Comparison of ENCODE assay signal across 15 cellular contexts in the genomic region with DNA sequence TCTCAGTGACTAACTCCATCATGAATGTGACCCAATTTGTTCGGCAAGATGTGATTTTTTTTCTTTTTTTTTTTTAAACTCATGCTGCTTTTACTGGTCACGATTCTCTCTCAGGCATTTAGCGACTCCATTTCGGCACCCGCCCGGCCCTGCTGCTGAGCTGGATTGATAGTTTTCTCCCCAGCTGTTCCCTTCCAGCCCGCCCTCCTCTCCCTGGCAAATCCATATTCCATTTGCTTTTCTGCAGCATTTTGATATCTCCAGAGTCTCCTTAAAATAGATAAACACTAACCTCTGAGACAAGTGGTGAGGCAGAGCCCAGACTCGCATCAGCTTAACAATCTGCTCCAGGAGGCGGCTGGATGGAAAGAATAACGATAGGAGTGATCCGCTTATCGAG. TPM values are rescaled to one million over a fixed set of nuclear protein-coding genes. Genes with fewer than 3 reads are reported as not detected.
DNase-seq lines count a peak whose midpoint lies in the region; TF ChIP-seq lines count a peak whose summit lies in the region.
"Had no signal": no experiment of that assay in that cellular context is flagged by ENCODE, and none has a peak within 500 bp of the region (broad histone marks: within the 10 kb centered on the region; RNA-seq: fewer than 3 reads in every experiment).

No MANE protein-coding gene starts in this region.

- no peaks in the 10 kb centered on the region for H3K27me3 Mint-ChIP-seq in dendritic cell treated with granulocyte-macrophage colony-stimulating factor and Interleukin-4, amounts not matched to agents 40 ng/mL and 50 ng/mL, for 4 days
- H3K27me3 Mint-ChIP-seq in mesothelial cell of epicardium (ENCODE audit: low read depth) (no peaks in the 10 kb centered on the region), Calu3 (ENCODE audit: unreplicated experiment) (no peaks in the 10 kb centered on the region)
- H3K27me3 Mint-ChIP-seq: activated naive CD8-positive, alpha-beta T cell had no signal

- peaks cover 65% of the 10 kb centered on the region for H3K4me1 Mint-ChIP-seq in dendritic cell treated with granulocyte-macrophage colony-stimulating factor and Interleukin-4, amounts not matched to agents 40 ng/mL and 50 ng/mL, for 4 days (ENCODE audit: low read depth)
- H3K4me1 Mint-ChIP-seq in mesothelial cell of epicardium (peaks cover 25% of the 10 kb centered on the region), Calu3 (ENCODE audit: low read depth, unreplicated experiment) (no peaks in the 10 kb centered on the region)

- H3K27ac ChIP-seq in Karpas-422 (ENCODE audit: low read length) = peak overlapping the region; percentile 49; the same call in 1 of the 2 replicates
- peak overlapping the region; percentile 37 for H3K27ac ChIP-seq in vagina
- H3K27ac ChIP-seq: HL-60, parathyroid adenoma, thyroid gland had no signal

- H3K4me3 ChIP-seq in Karpas-422 (ENCODE audit: low read length) (no peak overlapping the region), vagina (no peak overlapping the region)
- H3K4me3 ChIP-seq: spleen, thyroid gland had no signal

- intact Hi-C loops in dendritic cell treated with granulocyte-macrophage colony-stimulating factor and Interleukin-4, amounts not matched to agents 40 ng/mL and 50 ng/mL, for 4 days (cut with micrococcal nuclease) = no loop called here
- intact Hi-C loops in vagina (cut with DNase I) = no loop called here
- intact Hi-C loops in Calu3 (cut with micrococcal nuclease; ENCODE audit: unreplicated experiment) = no loop called here

- no peak overlapping the region for H2AFZ ChIP-seq in Karpas-422 (ENCODE audit: low read length)

- H3K9me3 ChIP-seq in Karpas-422 (ENCODE audit: low read length) (no peaks in the 10 kb centered on the region), vagina (no peaks in the 10 kb centered on the region)
- H3K9me3 ChIP-seq: spleen, thyroid gland had no signal

- H3K9me2 ChIP-seq in Karpas-422 (replicated peaks; ENCODE audit: insufficient read depth, low read length) = no peaks in the 10 kb centered on the region

- no peaks in the 10 kb centered on the region for H3K27me3 ChIP-seq in Karpas-422 (ENCODE audit: low read length)
- no peaks in the 10 kb centered on the region for H3K27me3 ChIP-seq in vagina
- H3K27me3 ChIP-seq: spleen, thyroid gland had no signal

- H3K9ac ChIP-seq in Karpas-422 (ENCODE audit: low read length) = no peak overlapping the region
- H3K9ac ChIP-seq: parathyroid adenoma had no signal

- no peaks in the 10 kb centered on the region for H3K36me3 Mint-ChIP-seq in dendritic cell treated with granulocyte-macrophage colony-stimulating factor and Interleukin-4, amounts not matched to agents 40 ng/mL and 50 ng/mL, for 4 days (ENCODE audit: low read depth)
- H3K36me3 Mint-ChIP-seq in mesothelial cell of epicardium (no peaks in the 10 kb centered on the region), Calu3 (ENCODE audit: insufficient read depth, unreplicated experiment) (no peaks in the 10 kb centered on the region)

- no peaks in the 10 kb centered on the region for H3K79me2 ChIP-seq in Karpas-422 (ENCODE audit: low read length)
- H3K79me2 ChIP-seq: parathyroid adenoma had no signal

- H3K36me3 ChIP-seq in Karpas-422 (ENCODE audit: insufficient read depth, low read length) = peaks cover 78% of the 10 kb centered on the region
- H3K36me3 ChIP-seq in vagina = no peaks in the 10 kb centered on the region
- H3K36me3 ChIP-seq: thyroid gland had no signal

- H4K20me1 ChIP-seq in Karpas-422 (ENCODE audit: insufficient read depth, low read depth, low read length) = no peaks in the 10 kb centered on the region

- H3K27ac Mint-ChIP-seq in dendritic cell treated with granulocyte-macrophage colony-stimulating factor and Interleukin-4, amounts not matched to agents 40 ng/mL and 50 ng/mL, for 4 days = peak overlapping the region; percentile 21
- peak overlapping the region; percentile 32 for H3K27ac Mint-ChIP-seq in mesothelial cell of epicardium
- no peak overlapping the region for H3K27ac Mint-ChIP-seq in Calu3 (ENCODE audit: unreplicated experiment)
- H3K27ac Mint-ChIP-seq: activated naive CD8-positive, alpha-beta T cell had no signal

- H3K4me3 Mint-ChIP-seq in dendritic cell treated with granulocyte-macrophage colony-stimulating factor and Interleukin-4, amounts not matched to agents 40 ng/mL and 50 ng/mL, for 4 days = no peak overlapping the region
- H3K4me3 Mint-ChIP-seq in mesothelial cell of epicardium (no peak overlapping the region), Calu3 (ENCODE audit: low read depth, unreplicated experiment) (no peak overlapping the region)
- H3K4me3 Mint-ChIP-seq: activated naive CD8-positive, alpha-beta T cell had no signal

- H3K9me3 Mint-ChIP-seq in dendritic cell treated with granulocyte-macrophage colony-stimulating factor and Interleukin-4, amounts not matched to agents 40 ng/mL and 50 ng/mL, for 4 days = no peaks in the 10 kb centered on the region
- no peaks in the 10 kb centered on the region for H3K9me3 Mint-ChIP-seq in mesothelial cell of epicardium
- no peaks in the 10 kb centered on the region for H3K9me3 Mint-ChIP-seq in Calu3 (ENCODE audit: low read depth, unreplicated experiment)

- H3K4me1 ChIP-seq in Karpas-422 (ENCODE audit: low read length) = peaks cover 16% of the 10 kb centered on the region; the same call in 1 of the 2 replicates
- peaks cover 6% of the 10 kb centered on the region for H3K4me1 ChIP-seq in vagina
- H3K4me1 ChIP-seq: parathyroid adenoma had no signal

- H3K4me2 ChIP-seq in Karpas-422 (ENCODE audit: low read depth, low read length, poor library complexity, severe bottlenecking) = no peak overlapping the region

- no peak for DNase-seq in Karpas-422
- DNase-seq in mesothelial cell of epicardium (ENCODE audit: low spot score in 2 of 2, unreplicated experiment in 2 of 2) = no peak
- no peak for DNase-seq in vagina (ENCODE audit: extremely low spot score in 2 of 2)
- no peak for DNase-seq in Calu3
- DNase-seq in KBM-7 = no peak
- DNase-seq in NCI-H69 (lab: John Stamatoyannopoulos, UW) = no peak
- DNase-seq: left cardiac atrium, NCI-H1105 treated with DMSO at 0.1 percent for 48 hours, spleen, thyroid gland had no signal

- CTCF ChIA-PET in Calu3 (lab: Charles Lee) = no interaction called here

- no peak for TF ChIP-seq POLR2A in vagina (IDR thresholded peaks at IDR 0.05)

- in situ Hi-C loops in KBM-7 (cut with MboI; ENCODE audit: low pct_unique_long_range_greater_than_20kb, low sequenced_read_pairs) = no loop called here

- BruUV-seq in Calu3 (replicated peaks; lab: Mats Ljungman, UMichigan) = no TSS peak

- TF ChIP-seq CTCF in mesothelial cell of epicardium (IDR thresholded peaks at IDR 0.05; ENCODE audit: unreplicated experiment) = no peak
- no peak for TF ChIP-seq CTCF in vagina (IDR thresholded peaks at IDR 0.05)
- TF ChIP-seq CTCF in Calu3 (IDR thresholded peaks at IDR 0.05; ENCODE audit: unreplicated experiment) = no peak

RNA-seq across cellular contexts. Expression of gene KATNAL1, which starts 55.5 kb away (rescaled TPM):
- 13.4 and 35.6 TPM in 2 replicates for total RNA-seq in Karpas-422 (2014; rRNA removed; shearing (Covaris generic); ENCODE audit: low replicate concordance)
- total RNA-seq in mesothelial cell of epicardium = 26.0 to 30.5 TPM (median 26.8 TPM) in 3 replicates
- total RNA-seq in vagina = 20.6 TPM
- 4.3 and 5.1 TPM in 2 replicates for total RNA-seq in Calu3 (2022)

RNA-seq across cellular contexts. Expression of gene UBE2L5, which starts 59.4 kb away (rescaled TPM):
- not detected in 2 replicates for total RNA-seq in Karpas-422 (2014; rRNA removed; shearing (Covaris generic); ENCODE audit: low replicate concordance)
- 0.20 TPM in 1 of 3 replicates, not detected in the others for total RNA-seq in mesothelial cell of epicardium
- not detected for total RNA-seq in vagina
- total RNA-seq in Calu3 (2022) = not detected in 2 replicates
- total RNA-seq: bronchial epithelial cell, left cardiac atrium, spleen, thyroid gland had no signal
